12 cellular contexts compared by ENCODE assay signal in the genomic region with DNA sequence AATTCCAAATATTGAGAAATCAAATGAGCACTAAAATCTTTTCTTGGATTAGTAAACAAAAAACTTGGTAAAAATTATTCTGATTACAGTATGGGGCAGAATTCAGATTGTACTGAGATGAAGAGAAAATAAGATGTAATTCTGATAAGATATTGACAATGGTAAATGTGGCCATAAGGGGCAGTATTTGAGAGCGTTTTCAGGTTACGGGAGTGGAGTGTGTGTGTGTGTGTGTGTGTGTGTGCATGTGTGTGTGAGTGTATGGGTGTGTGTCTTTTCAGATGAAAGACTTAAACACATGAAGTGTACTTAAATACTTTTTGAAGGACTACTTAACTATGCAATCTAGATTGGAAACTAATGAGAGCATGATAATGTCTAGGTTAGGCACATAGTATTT.
DNase-seq lines count a peak whose midpoint lies in the region; ATAC-seq, FAIRE-seq and TF ChIP-seq lines count a peak whose summit lies in the region.
"Had no signal": no experiment of that assay in that cellular context is flagged by ENCODE, and none has a peak within 500 bp of the region (broad histone marks: within the 10 kb centered on the region; RNA-seq: fewer than 3 reads in every experiment).

No MANE protein-coding gene starts in this region.

- no peaks in the 10 kb centered on the region for H3K9me3 Mint-ChIP-seq in mesothelial cell of epicardium
- H3K9me3 Mint-ChIP-seq: immature natural killer cell had no signal

- no peak for TF ChIP-seq EP300 in A549 (IDR thresholded peaks at IDR 0.05)

- H3K9me3 ChIP-seq in A549 = no peaks in the 10 kb centered on the region

- no peaks in the 10 kb centered on the region for H3K36me3 Mint-ChIP-seq in mesothelial cell of epicardium

- no peak overlapping the region for H3K4me3 ChIP-seq in A549
- no peak overlapping the region for H3K4me3 ChIP-seq in NB4 (ENCODE audit: low read depth, low read length)
- no peak overlapping the region for H3K4me3 ChIP-seq in epithelial cell of proximal tubule (ENCODE audit: low read depth, low read length)

- H3K4me3 Mint-ChIP-seq in mesothelial cell of epicardium = no peak overlapping the region
- H3K4me3 Mint-ChIP-seq: activated naive CD8-positive, alpha-beta T cell had no signal

- no peak for TF ChIP-seq POLR2A in A549 (IDR thresholded peaks at IDR 0.05; ENCODE audit: low read length)
- TF ChIP-seq POLR2A in NB4 (IDR thresholded peaks at IDR 0.05; ENCODE audit: extremely low read depth, insufficient read length) = no peak

- FAIRE-seq in A549 (lab: Jason Lieb, UNC) = no peak
- FAIRE-seq: GM19239 had no signal

- POLR2A ChIA-PET in A549 (lab: Yijun Ruan, JAX) = no interaction called here

- peak in 1 of 2 experiments; percentile 55; a peak in 1 of 6 replicates for ATAC-seq in A549
- ATAC-seq in HG02763 (IDR thresholded peaks at IDR 0.05; ENCODE audit: unreplicated experiment) = no peak

- no peak overlapping the region for H3K27ac Mint-ChIP-seq in mesothelial cell of epicardium
- H3K27ac Mint-ChIP-seq: activated naive CD8-positive, alpha-beta T cell had no signal

- no peaks in the 10 kb centered on the region for H3K4me1 ChIP-seq in A549

- no peak overlapping the region for H3K4me2 ChIP-seq in A549

- no peak overlapping the region for H3K27ac ChIP-seq in A549

- DNase-seq in A549 (ENCODE audit: low read depth in 1 of 2, low spot score in 1 of 2) (peak in 1 of 2 experiments; percentile 55), DMS79 (lab: John Stamatoyannopoulos, UW) (peak; percentile 34), NB4 (ENCODE audit: low read depth) (peak; percentile 29), epithelial cell of proximal tubule (ENCODE audit: low read depth) (no peak), A172 (ENCODE audit: low spot score) (no peak), mesothelial cell of epicardium (ENCODE audit: low spot score in 2 of 2, unreplicated experiment in 2 of 2) (no peak)
- DNase-seq in activated effector memory CD4-positive, alpha-beta T cell treated with anti-CD3 and anti-CD28 coated beads, Interleukin-2, amount 50 U/mL, for 16 hours = no peak
- DNase-seq: NK-92 treated with Interleukin-12 subunit alpha and Interleukin-12 subunit beta, amount 100 ng/mL, for 24 hours had no signal

- peak; percentile 8; the same call in 1 of the 3 replicates for TF ChIP-seq CTCF in A549 (IDR thresholded peaks at IDR 0.05)
- TF ChIP-seq CTCF in NB4 (IDR thresholded peaks at IDR 0.05; ENCODE audit: low read depth, low read length) = peak; percentile 13
- TF ChIP-seq CTCF in epithelial cell of proximal tubule (conservative IDR thresholded peaks at IDR 0.05; ENCODE audit: low read depth, low read length) = peak; percentile 38
- TF ChIP-seq CTCF in mesothelial cell of epicardium (IDR thresholded peaks at IDR 0.05; ENCODE audit: unreplicated experiment) = no peak

- 23% methylated on average over 2 of the region's 2 CpGs for WGBS in A549 (ENCODE audit: missing lambda C conversion rate)

- CTCF ChIA-PET in A549 (lab: Yijun Ruan, JAX) = no interaction called here

- peaks cover 16% of the 10 kb centered on the region for H3K4me1 Mint-ChIP-seq in mesothelial cell of epicardium

- H3K27me3 Mint-ChIP-seq in mesothelial cell of epicardium (ENCODE audit: low read depth) = no peaks in the 10 kb centered on the region
- H3K27me3 Mint-ChIP-seq: activated naive CD8-positive, alpha-beta T cell had no signal

- peak in 1 of 2 experiments; percentile 29; a peak in 1 of 5 replicates for TF ChIP-seq RAD21 in A549 (conservative IDR thresholded peaks at IDR 0.05 in 1 of 2, IDR thresholded peaks at IDR 0.05 in 1 of 2)

TF ChIP-seq in A549, 52 proteins besides CTCF, POLR2A, EP300 and RAD21:
- TF ChIP-seq MAFK (IDR thresholded peaks at IDR 0.05; ENCODE audit: partially characterized antibody) (no peak), CBX2 (IDR thresholded peaks at IDR 0.05; ENCODE audit: borderline replicate concordance, low read depth) (no peak), SMC3 (IDR thresholded peaks at IDR 0.05) (no peak), FOSL2 (IDR thresholded peaks at IDR 0.05) (no peak), FOSL2 (CRISPR knock-in tag; IDR thresholded peaks at IDR 0.05) (no peak)
- TF ChIP-seq, protein P1, sequence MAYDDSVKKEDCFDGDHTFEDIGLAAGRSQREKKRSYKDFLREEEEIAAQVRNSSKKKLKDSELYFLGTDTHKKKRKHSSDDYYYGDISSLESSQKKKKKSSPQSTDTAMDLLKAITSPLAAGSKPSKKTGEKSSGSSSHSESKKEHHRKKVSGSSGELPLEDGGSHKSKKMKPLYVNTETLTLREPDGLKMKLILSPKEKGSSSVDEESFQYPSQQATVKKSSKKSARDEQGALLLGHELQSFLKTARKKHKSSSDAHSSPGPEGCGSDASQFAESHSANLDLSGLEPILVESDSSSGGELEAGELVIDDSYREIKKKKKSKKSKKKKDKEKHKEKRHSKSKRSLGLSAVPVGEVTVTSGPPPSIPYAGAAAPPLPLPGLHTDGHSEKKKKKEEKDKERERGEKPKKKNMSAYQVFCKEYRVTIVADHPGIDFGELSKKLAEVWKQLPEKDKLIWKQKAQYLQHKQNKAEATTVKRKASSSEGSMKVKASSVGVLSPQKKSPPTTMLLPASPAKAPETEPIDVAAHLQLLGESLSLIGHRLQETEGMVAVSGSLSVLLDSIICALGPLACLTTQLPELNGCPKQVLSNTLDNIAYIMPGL (CRISPR knock-in tag; IDR thresholded peaks at IDR 0.05; ENCODE audit: borderline replicate concordance) = no peak
TF ChIP-seq in A549: peak in this region for 0.

Comparison
In these comparisons a context has a peak if more than half of its experiments do, and no peak if none do; other contexts are left out.
1. DNase-seq: peak in DMS79 (single experiment) and NB4 (single experiment); none in epithelial cell of proximal tubule (single experiment), A172 (single experiment), activated effector memory CD4-positive, alpha-beta T cell treated with anti-CD3 and anti-CD28 coated beads, Interleukin-2, amount 50 U/mL, for 16 hours (single experiment) and mesothelial cell of epicardium (0 of 2).